ENCODE assay signal across 16 cellular contexts in genomic region chr2:36973320-36973719, GRCh38. TPM values are rescaled to one million over a fixed set of nuclear protein-coding genes. Genes with fewer than 3 reads are reported as not detected.
A peak's percentile ranks its signal among the peaks of the same experiment; 100 is the strongest.
DNase-seq lines count a peak whose midpoint lies in the region; ATAC-seq and TF ChIP-seq lines count a peak whose summit lies in the region.
"Had no signal": no experiment of that assay in that cellular context is flagged by ENCODE, and none has a peak within 500 bp of the region (broad histone marks: within the 10 kb centered on the region; RNA-seq: fewer than 3 reads in every experiment).

No MANE protein-coding gene starts in this region.

- ATAC-seq in heart left ventricle (peak; percentile 62 to 77 (median 68)), right cardiac atrium (peak; percentile 47 to 80), HG02938 (IDR thresholded peaks at IDR 0.05; ENCODE audit: unreplicated experiment) (no peak)

- H3K27ac ChIP-seq in heart left ventricle (peak overlapping the region in 9 of 12 donors; percentile 8 to 62 (median 31)), right atrium auricular region (peak overlapping the region in 1 of 2 donors; percentile 2), right cardiac atrium (ENCODE audit: low read length) (no peak overlapping the region)
- H3K27ac ChIP-seq in CD4-positive, alpha-beta memory T cell (ENCODE audit: low read depth, low read length) = no peak overlapping the region
- H3K27ac ChIP-seq: C4-2B, PC-9 had no signal

- TF ChIP-seq POLR2A in heart left ventricle (IDR thresholded peaks at IDR 0.05) = peak in 1 of 2 donors; percentile 12

- H3K9me3 ChIP-seq in heart left ventricle (peaks cover 0 to 1% (median 0%) of the 10 kb centered on the region in 12 donors), right atrium auricular region (no peaks in the 10 kb centered on the region), right cardiac atrium (ENCODE audit: control insufficient read depth, low read length) (no peaks in the 10 kb centered on the region)
- no peaks in the 10 kb centered on the region for H3K9me3 ChIP-seq in CD4-positive, alpha-beta memory T cell (ENCODE audit: control insufficient read depth in 1 of 2, low read length in 2 of 2)
- H3K9me3 ChIP-seq: Caco-2 had no signal

- peaks cover 3 to 4% of the 10 kb centered on the region in 2 donors for H3K36me3 Mint-ChIP-seq in CD4-positive, alpha-beta memory T cell

- H3K27me3 ChIP-seq in heart left ventricle (no peaks in the 10 kb centered on the region), right atrium auricular region (no peaks in the 10 kb centered on the region), right cardiac atrium (ENCODE audit: control insufficient read depth, insufficient read depth) (no peaks in the 10 kb centered on the region)
- H3K27me3 ChIP-seq in CD4-positive, alpha-beta memory T cell (ENCODE audit: insufficient read depth, low read length) = no peaks in the 10 kb centered on the region

- H3K4me1 Mint-ChIP-seq in CD4-positive, alpha-beta memory T cell = peaks cover 0 to under 1% (median 0%) of the 10 kb centered on the region in 4 donors

- intact Hi-C loops in heart left ventricle (cut with DNase I) = no loop called here
- intact Hi-C loops in right cardiac atrium (cut with DNase I) = no loop called here
- intact Hi-C loops in CD4-positive, alpha-beta memory T cell (cut with micrococcal nuclease) = no loop called here

- DNase-seq in heart left ventricle = no peak
- no peak for DNase-seq in right atrium auricular region (ENCODE audit: low spot score)
- DNase-seq in amniotic epithelial cell (ENCODE audit: low read depth) = peak; percentile 9
- DNase-seq in right cardiac atrium = no peak
- DNase-seq in superior temporal gyrus (ENCODE audit: extremely low spot score) = peak; percentile 4
- no peak for DNase-seq in CD4-positive, alpha-beta memory T cell
- DNase-seq in UCSD-AML1 (lab: John Stamatoyannopoulos, UW; ENCODE audit: unreplicated experiment) = no peak
- DNase-seq: Caco-2, DMS153, Kasumi-1, NCI-H1105 treated with DMSO at 0.1 percent for 48 hours, NCI-H1694 treated with DMSO at 0.1 percent for 48 hours, NCI-H69, PC-9 had no signal

- no peak overlapping the region for H3K27ac Mint-ChIP-seq in CD4-positive, alpha-beta memory T cell

- H3K36me3 ChIP-seq in heart left ventricle = peaks cover 0 to 3% (median 0%) of the 10 kb centered on the region in 9 donors
- no peaks in the 10 kb centered on the region for H3K36me3 ChIP-seq in right atrium auricular region
- no peaks in the 10 kb centered on the region for H3K36me3 ChIP-seq in CD4-positive, alpha-beta memory T cell (ENCODE audit: insufficient read depth, low read length)

- no peak overlapping the region for H3K4me3 Mint-ChIP-seq in CD4-positive, alpha-beta memory T cell

- POLR2A ChIA-PET in CD4-positive, alpha-beta memory T cell (lab: Charles Lee; ENCODE audit: partially characterized antibody) = no interaction called here

- no peak for TF ChIP-seq CTCF in heart left ventricle (IDR thresholded peaks at IDR 0.05)
- TF ChIP-seq CTCF in right atrium auricular region (IDR thresholded peaks at IDR 0.05) = no peak

- H3K9me3 Mint-ChIP-seq in CD4-positive, alpha-beta memory T cell = peaks cover 0 to 4% (median 0%) of the 10 kb centered on the region in 8 donors

- 24 to 30% (median 28%) methylated on average over 2 of the region's 2 CpGs for WGBS in heart left ventricle, 4 donors
- WGBS in right cardiac atrium = 42% methylated on average over 2 of the region's 2 CpGs

- CTCF ChIA-PET in CD4-positive, alpha-beta memory T cell (lab: Charles Lee; ENCODE audit: partially characterized antibody) = interaction anchor here (0.5 kb wide), 1 partner anchor 137 kb away, joined by 3 read pairs; no protein-coding TSS in a partner anchor

- H3K27me3 Mint-ChIP-seq in CD4-positive, alpha-beta memory T cell = no peaks in the 10 kb centered on the region

- no peak overlapping the region for H3K4me3 ChIP-seq in heart left ventricle
- H3K4me3 ChIP-seq in right atrium auricular region = no peak overlapping the region
- H3K4me3 ChIP-seq in right cardiac atrium (ENCODE audit: low read length) = no peak overlapping the region
- no peak overlapping the region for H3K4me3 ChIP-seq in CD4-positive, alpha-beta memory T cell (ENCODE audit: low read length in 2 of 2)
- H3K4me3 ChIP-seq: PC-9 had no signal

- H3K4me1 ChIP-seq in heart left ventricle = peaks cover 0 to 16% (median 4%) of the 10 kb centered on the region in 12 donors
- H3K4me1 ChIP-seq in right atrium auricular region = peaks cover 0 to 8% of the 10 kb centered on the region in 2 donors
- H3K4me1 ChIP-seq in right cardiac atrium (ENCODE audit: control insufficient read depth, insufficient read depth, low read length) = peaks cover 3% of the 10 kb centered on the region
- H3K4me1 ChIP-seq in CD4-positive, alpha-beta memory T cell (ENCODE audit: insufficient read depth, low read length) = no peaks in the 10 kb centered on the region

RNA-seq across cellular contexts. Expression of gene STRN, which starts 7.0 kb away (rescaled TPM):
- 100 to 1,000 TPM in 1 of 9 donors, 10 to 100 TPM in 8; 39.6 to 101 (median 62.8) TPM for total RNA-seq in heart left ventricle
- polyA plus RNA-seq in heart left ventricle = 10 to 100 TPM in 1 of 2 donors, 1 to 10 TPM in 1; 9.2 to 39.7 TPM
- total RNA-seq in right atrium auricular region = 10 to 100 TPM; 29.2 to 34.5 TPM
- total RNA-seq in right cardiac atrium = 10 to 100 TPM; 30.9 to 41.1 (median 35.0) TPM
- 7.7 TPM for polyA plus RNA-seq in right cardiac atrium
- 10 to 100 TPM; 29.0 to 33.4 TPM for total RNA-seq in CD4-positive, alpha-beta memory T cell
- polyA plus RNA-seq in CD4-positive, alpha-beta memory T cell = 10 to 100 TPM in 1 of 2 donors, 1 to 10 TPM in 1; 6.7 to 10.2 TPM

Comparison
In these comparisons a context has a peak if more than half of its experiments do, and no peak if none do; other contexts are left out.
1. H3K27ac ChIP-seq: peak in heart left ventricle (9 of 12); none in right cardiac atrium (single experiment) and CD4-positive, alpha-beta memory T cell (single experiment).
2. DNase-seq: peak in amniotic epithelial cell (single experiment) and superior temporal gyrus (single experiment); none in heart left ventricle (0 of 5), right atrium auricular region (single experiment), right cardiac atrium (0 of 3), CD4-positive, alpha-beta memory T cell (0 of 5) and UCSD-AML1 (single experiment).